In genomic region chr1:27886744-27887143, GRCh38 we compare ENCODE assay signal across 1 cellular context.
TF ChIP-seq lines count a peak whose summit lies in the region.

No MANE protein-coding gene starts in this region.

TF ChIP-seq in K562, 482 proteins besides CTCF, POLR2A, EP300 and RAD21:
- 0 out of 2 replicates have a peak, but pooled peaks have one; percentile 39 for TF ChIP-seq HMBOX1 (IDR thresholded peaks at IDR 0.05)
- no peak for TF ChIP-seq HNRNPL (IDR thresholded peaks at IDR 0.05; ENCODE audit: low read depth, low read length)
